18 cellular contexts compared by ENCODE assay signal in genomic region chr2:28768952-28769351, GRCh38. TPM values are rescaled to one million over a fixed set of nuclear protein-coding genes. Genes with fewer than 3 reads are reported as not detected.
DNase-seq lines count a peak whose midpoint lies in the region; ATAC-seq and TF ChIP-seq lines count a peak whose summit lies in the region.
"Had no signal": no experiment of that assay in that cellular context is flagged by ENCODE, and none has a peak within 500 bp of the region (broad histone marks: within the 10 kb centered on the region; RNA-seq: fewer than 3 reads in every experiment).

No MANE protein-coding gene starts in this region.

- peaks cover 5% of the 10 kb centered on the region for H3K36me3 Mint-ChIP-seq in activated naive CD8-positive, alpha-beta T cell
- peaks cover 36% of the 10 kb centered on the region for H3K36me3 Mint-ChIP-seq in activated naive CD8-positive, alpha-beta T cell treated with anti-CD3 and anti-CD28 coated beads for 36 hours
- H3K36me3 Mint-ChIP-seq in effector memory CD8-positive, alpha-beta T cell (ENCODE audit: insufficient read depth) = peaks cover 39% of the 10 kb centered on the region
- peaks cover 24% of the 10 kb centered on the region for H3K36me3 Mint-ChIP-seq in stimulated activated effector memory CD8-positive, alpha-beta T cell treated with anti-CD3 and anti-CD28 coated beads, Interleukin-12 subunit alpha, Interleukin-12 subunit beta, amount 100 ng/mL, for 72 hours
- peaks cover 10% of the 10 kb centered on the region for H3K36me3 Mint-ChIP-seq in T-cell

- no peak overlapping the region for H3K4me3 ChIP-seq in HEK293 (ENCODE audit: low read depth, low read length)

- H3K36me3 ChIP-seq in HEK293 (ENCODE audit: control insufficient read depth in 2 of 2, insufficient read depth in 1 of 2, low read length in 2 of 2) = no peaks in the 10 kb centered on the region

- POLR2A ChIA-PET in HEK293 (lab: Yijun Ruan, JAX) (no interaction called here), T-cell (lab: Charles Lee) (interaction anchor here in 1 of 2 donors (1.6 kb wide), 1 partner anchor 175 kb away, joined by 6 read pairs; no protein-coding TSS in a partner anchor)

- H3K27me3 Mint-ChIP-seq in activated naive CD8-positive, alpha-beta T cell = no peaks in the 10 kb centered on the region
- H3K27me3 Mint-ChIP-seq in activated naive CD8-positive, alpha-beta T cell treated with anti-CD3 and anti-CD28 coated beads for 36 hours = no peaks in the 10 kb centered on the region
- no peaks in the 10 kb centered on the region for H3K27me3 Mint-ChIP-seq in effector memory CD8-positive, alpha-beta T cell
- no peaks in the 10 kb centered on the region for H3K27me3 Mint-ChIP-seq in T-cell

- H3K27ac Mint-ChIP-seq in activated naive CD8-positive, alpha-beta T cell = peak overlapping the region; percentile 87
- H3K27ac Mint-ChIP-seq in activated naive CD8-positive, alpha-beta T cell treated with anti-CD3 and anti-CD28 coated beads for 36 hours = no peak overlapping the region
- H3K27ac Mint-ChIP-seq in effector memory CD8-positive, alpha-beta T cell = peak overlapping the region; percentile 45 to 75
- peak overlapping the region; percentile 26 for H3K27ac Mint-ChIP-seq in stimulated activated effector memory CD8-positive, alpha-beta T cell treated with anti-CD3 and anti-CD28 coated beads, Interleukin-12 subunit alpha, Interleukin-12 subunit beta, amount 100 ng/mL, for 72 hours
- H3K27ac Mint-ChIP-seq in T-cell = peak overlapping the region in 1 of 2 donors; percentile 2

- no peaks in the 10 kb centered on the region for H3K9me3 Mint-ChIP-seq in activated naive CD8-positive, alpha-beta T cell (ENCODE audit: low read depth)
- peaks cover 5% of the 10 kb centered on the region for H3K9me3 Mint-ChIP-seq in activated naive CD8-positive, alpha-beta T cell treated with anti-CD3 and anti-CD28 coated beads for 36 hours
- no peaks in the 10 kb centered on the region for H3K9me3 Mint-ChIP-seq in effector memory CD8-positive, alpha-beta T cell
- H3K9me3 Mint-ChIP-seq in stimulated activated effector memory CD8-positive, alpha-beta T cell treated with anti-CD3 and anti-CD28 coated beads, Interleukin-12 subunit alpha, Interleukin-12 subunit beta, amount 100 ng/mL, for 72 hours = no peaks in the 10 kb centered on the region
- H3K9me3 Mint-ChIP-seq in T-cell = no peaks in the 10 kb centered on the region
- H3K9me3 Mint-ChIP-seq: CD8-positive, alpha-beta T cell had no signal

- DNase-seq in activated naive CD8-positive, alpha-beta T cell treated with anti-CD3 and anti-CD28 coated beads for 36 hours = no peak
- DNase-seq in effector memory CD8-positive, alpha-beta T cell = no peak
- DNase-seq in stimulated activated effector memory CD8-positive, alpha-beta T cell treated with anti-CD3 and anti-CD28 coated beads, Interleukin-12 subunit alpha, Interleukin-12 subunit beta, amount 100 ng/mL, for 72 hours (ENCODE audit: low spot score in 2 of 2) = no peak
- DNase-seq in T-cell = no peak
- DNase-seq: AML-193; CD8-positive, alpha-beta T cell; H9; IMR-90; Kasumi-1; MM.1S; NCI-H1092 treated with DMSO at 0.1 percent for 48 hours; NCI-H1694; NCI-H2107; NCI-H2227 treated with DMSO at 0.1 percent for 48 hours; NCI-H524 had no signal

- no peak for TF ChIP-seq CTCF in HEK293 (tag by site-specific recombination; IDR thresholded peaks at IDR 0.05)

- H3K4me1 ChIP-seq in HEK293 (ENCODE audit: control insufficient read depth, insufficient read depth, low read length) = no peaks in the 10 kb centered on the region

- no peaks in the 10 kb centered on the region for H3K9me3 ChIP-seq in HEK293 (ENCODE audit: control insufficient read depth, insufficient read depth, low read depth, low read length)

- H3K4me3 Mint-ChIP-seq in activated naive CD8-positive, alpha-beta T cell = peak overlapping the region; percentile 18
- H3K4me3 Mint-ChIP-seq in activated naive CD8-positive, alpha-beta T cell treated with anti-CD3 and anti-CD28 coated beads for 36 hours = no peak overlapping the region
- peak overlapping the region in 1 of 2 donors; percentile 20 for H3K4me3 Mint-ChIP-seq in effector memory CD8-positive, alpha-beta T cell
- no peak overlapping the region for H3K4me3 Mint-ChIP-seq in stimulated activated effector memory CD8-positive, alpha-beta T cell treated with anti-CD3 and anti-CD28 coated beads, Interleukin-12 subunit alpha, Interleukin-12 subunit beta, amount 100 ng/mL, for 72 hours
- H3K4me3 Mint-ChIP-seq in T-cell = peak overlapping the region in 1 of 3 donors; percentile 4
- H3K4me3 Mint-ChIP-seq: H9 had no signal

- ATAC-seq in effector memory CD8-positive, alpha-beta T cell (replicated peaks) = no peak
- no peak for ATAC-seq in stimulated activated effector memory CD8-positive, alpha-beta T cell treated with anti-CD3 and anti-CD28 coated beads, Interleukin-12 subunit alpha, Interleukin-12 subunit beta, amount 100 ng/mL, for 72 hours
- ATAC-seq in T-cell (replicated peaks in 1 of 4) (no peak), GM21723 (IDR thresholded peaks at IDR 0.05; ENCODE audit: unreplicated experiment) (no peak)
- ATAC-seq: CD8-positive, alpha-beta T cell had no signal

- H3K4me1 Mint-ChIP-seq in activated naive CD8-positive, alpha-beta T cell (ENCODE audit: low read depth) = peaks cover 88% of the 10 kb centered on the region
- peaks cover 71% of the 10 kb centered on the region for H3K4me1 Mint-ChIP-seq in activated naive CD8-positive, alpha-beta T cell treated with anti-CD3 and anti-CD28 coated beads for 36 hours
- peaks cover 51 to 76% of the 10 kb centered on the region in 2 donors for H3K4me1 Mint-ChIP-seq in effector memory CD8-positive, alpha-beta T cell (ENCODE audit: low read depth in 2 of 2)
- H3K4me1 Mint-ChIP-seq in stimulated activated effector memory CD8-positive, alpha-beta T cell treated with anti-CD3 and anti-CD28 coated beads, Interleukin-12 subunit alpha, Interleukin-12 subunit beta, amount 100 ng/mL, for 72 hours = peaks cover 65% of the 10 kb centered on the region
- H3K4me1 Mint-ChIP-seq in T-cell = peaks cover 87 to 96% (median 93%) of the 10 kb centered on the region in 3 donors

- no peak overlapping the region for H3K27ac ChIP-seq in HEK293 (ENCODE audit: extremely low read depth, low read depth, low read length)

- CTCF ChIA-PET in HEK293 (lab: Yijun Ruan, JAX) (interaction anchor here (0.6 to 1.1 kb wide), 2 partner anchors 15 to 233 kb away, joined by 3 to 4 read pairs; no protein-coding TSS in a partner anchor), T-cell (lab: Charles Lee) (interaction anchor here (0.5 to 1.3 kb wide), 4 partner anchors 9 to 201 kb away, joined by 3 to 5 read pairs (median 4); no protein-coding TSS in a partner anchor)

TF ChIP-seq in HEK293, 187 proteins besides CTCF, POLR2A, EP300 and RAD21:
- no peak for TF ChIP-seq ZBTB49 (tag by site-specific recombination; IDR thresholded peaks at IDR 0.05; ENCODE audit: low read depth)
- TF ChIP-seq SETDB1 (IDR thresholded peaks at IDR 0.05; ENCODE audit: insufficient read length, low read length) = peak; percentile 26

RNA-seq across cellular contexts. Expression of gene PPP1CB, which starts 17.3 kb away (rescaled TPM):
- 100 to 1,000 TPM; 229 to 232 TPM for total RNA-seq in activated naive CD8-positive, alpha-beta T cell treated with anti-CD3 and anti-CD28 coated beads for 36 hours
- total RNA-seq in T-cell = 100 to 1,000 TPM; 182 to 233 (median 190) TPM

RNA-seq across cellular contexts. Expression of gene SPDYA, which starts 41.7 kb away (rescaled TPM):
- under 1 TPM; 0.40 to 0.85 TPM for total RNA-seq in activated naive CD8-positive, alpha-beta T cell treated with anti-CD3 and anti-CD28 coated beads for 36 hours
- 10 to 100 TPM in 2 of 5 donors, 1 to 10 TPM in 3; 2.2 to 13.3 (median 3.0) TPM for total RNA-seq in T-cell
- total RNA-seq: IMR-90 had no signal
